ENCODE assay signal across 8 cellular contexts in genomic region chr2:23385351-23385747, GRCh38. TPM values are rescaled to one million over a fixed set of nuclear protein-coding genes. Genes with fewer than 3 reads are reported as not detected.
DNase-seq lines count a peak whose midpoint lies in the region; ATAC-seq, FAIRE-seq and TF ChIP-seq lines count a peak whose summit lies in the region.

No MANE protein-coding gene starts in this region.

- no peaks in the 10 kb centered on the region for H3K79me1 ChIP-seq in H1 (ENCODE audit: low read depth, low read length)

- H2BK120ac ChIP-seq in H1 (replicated peaks; ENCODE audit: low read depth, low read length): no peak overlapping the region

- TF ChIP-seq RAD21 in H1 (IDR thresholded peaks at IDR 0.05 in 1 of 2, conservative IDR thresholded peaks at IDR 0.05 in 1 of 2; ENCODE audit: low read depth in 2 of 2, low read length in 2 of 2): no peak

- H4K8ac ChIP-seq in H1 (ENCODE audit: extremely low read depth, insufficient read depth, low read length): no peak overlapping the region; the same call in 1 of the 2 replicates

- TF ChIP-seq CTCF in RWPE2 (IDR thresholded peaks at IDR 0.05; ENCODE audit: poor library complexity, severe bottlenecking) (no peak), H1 (IDR thresholded peaks at IDR 0.05; ENCODE audit: control extremely low read depth in 1 of 3, insufficient read depth in 1 of 3, low read depth in 1 of 3, low read length in 3 of 3) (no peak), mucosa of descending colon (IDR thresholded peaks at IDR 0.05) (no peak), vagina (IDR thresholded peaks at IDR 0.05) (no peak)

- no peak overlapping the region for H3K23ac ChIP-seq in H1 (ENCODE audit: insufficient read length)

- H3K9me3 ChIP-seq in BLaER1: no peaks in the 10 kb centered on the region
- no peaks in the 10 kb centered on the region for H3K9me3 ChIP-seq in RWPE2 (ENCODE audit: severe bottlenecking)
- H3K9me3 ChIP-seq in H1 (ENCODE audit: insufficient read depth in 2 of 2, low read depth in 1 of 2, low read length in 1 of 2): no peaks in the 10 kb centered on the region
- H3K9me3 ChIP-seq in mucosa of descending colon: no peaks in the 10 kb centered on the region
- H3K9me3 ChIP-seq in vagina: no peaks in the 10 kb centered on the region

- H4K5ac ChIP-seq in H1 (ENCODE audit: insufficient read length, low read depth, low read length): no peak overlapping the region

- ATAC-seq in GM18907 (IDR thresholded peaks at IDR 0.05; ENCODE audit: unreplicated experiment) (peak; percentile 30), HG03064 (IDR thresholded peaks at IDR 0.05; ENCODE audit: low read depth, unreplicated experiment) (peak; percentile 37), RWPE2 (ENCODE audit: low read depth) (peak; percentile 26), mucosa of descending colon (peak; percentile 20)

- H3K18ac ChIP-seq in H1 (ENCODE audit: extremely low read depth, low read length): no peak overlapping the region

- no peak overlapping the region for H2AFZ ChIP-seq in H1 (ENCODE audit: low read length)

- H3K56ac ChIP-seq in H1 (replicated peaks; ENCODE audit: insufficient read length, low read depth, low read length): no peak overlapping the region

- H4K20me1 ChIP-seq in BLaER1 (peaks cover 42% of the 10 kb centered on the region), H1 (replicated peaks in 1 of 2; ENCODE audit: control insufficient read depth in 1 of 2, insufficient read depth in 2 of 2, low read length in 2 of 2) (peaks cover 3 to 6% of the 10 kb centered on the region in 2 experiments)

- no peak overlapping the region for H2BK15ac ChIP-seq in H1 (ENCODE audit: low read length)

- FAIRE-seq in H1 (lab: Jason Lieb, UNC): no peak

- H4K91ac ChIP-seq in H1 (replicated peaks; ENCODE audit: insufficient read length, low read length): no peak overlapping the region

- no peak overlapping the region for H2BK12ac ChIP-seq in H1 (ENCODE audit: low read depth, low read length)

- no peak overlapping the region for H2AK5ac ChIP-seq in H1 (ENCODE audit: low read depth, low read length)

- DNase-seq in RWPE2 (ENCODE audit: low spot score): no peak
- peak in 1 of 2 experiments; percentile 69 for DNase-seq in H1 (ENCODE audit: low read depth in 1 of 2, low spot score in 2 of 2)
- DNase-seq in mucosa of descending colon: peak; percentile 12 to 63 (median 61)
- DNase-seq in vagina (ENCODE audit: extremely low spot score in 2 of 2): peak; percentile 79 to 82
- no peak for DNase-seq in kidney glomerular epithelial cell (lab: John Stamatoyannopoulos, UW)

- WGBS in H1 (ENCODE audit: extremely low coverage in 1 of 2, insufficient coverage in 1 of 2, insufficient read length in 1 of 2, insufficient replicate concordance in 2 of 2, low coverage in 1 of 2, low lambda C conversion rate in 2 of 2, missing lambda C conversion rate in 1 of 2), 2 experiments: 0% methylated on average over 15 of the region's 52 CpGs; no CpG with 5 or more reads in 1 of the 2 experiments

- H3K9ac ChIP-seq in BLaER1: peak overlapping the region; percentile 41; the same call in 1 of the 2 replicates
- H3K9ac ChIP-seq in H1 (replicated peaks in 1 of 4; ENCODE audit: extremely low read depth in 1 of 4, low read depth in 3 of 4, low read length in 3 of 4): no peak overlapping the region; a peak in 1 of 7 replicates

- POLR2A ChIA-PET in H1 (lab: Charles Lee; ENCODE audit: partially characterized antibody): interaction anchor here (1.1 kb wide), 1 partner anchor 31 kb away, joined by 3 read pairs; no protein-coding TSS in a partner anchor

- H3K4me3 ChIP-seq in BLaER1: peak overlapping the region; percentile 73
- peak overlapping the region; percentile 94 for H3K4me3 ChIP-seq in RWPE2 (ENCODE audit: severe bottlenecking)
- H3K4me3 ChIP-seq in H1 (ENCODE audit: extremely low read depth in 1 of 4, insufficient read depth in 2 of 4, low read depth in 3 of 4, low read length in 4 of 4): peak overlapping the region; percentile 23 to 71 (median 37); a peak in 6 of 8 replicates
- H3K4me3 ChIP-seq in mucosa of descending colon: peak overlapping the region; percentile 22
- peak overlapping the region; percentile 77 to 94 for H3K4me3 ChIP-seq in vagina

- H3K4me2 ChIP-seq in BLaER1 (peak overlapping the region; percentile 98), H1 (ENCODE audit: insufficient read depth in 1 of 2, low read depth in 2 of 2, low read length in 2 of 2) (peak overlapping the region; percentile 96 to 100)

- H3K27me3 ChIP-seq in BLaER1: peaks cover 84% of the 10 kb centered on the region
- H3K27me3 ChIP-seq in RWPE2 (ENCODE audit: insufficient read depth, poor library complexity, severe bottlenecking): no peaks in the 10 kb centered on the region
- peaks cover 26 to 58% (median 49%) of the 10 kb centered on the region in 4 experiments for H3K27me3 ChIP-seq in H1 (replicated peaks in 1 of 4; ENCODE audit: control insufficient read depth in 3 of 4, extremely low read depth in 1 of 4, insufficient read depth in 3 of 4, low read length in 3 of 4)
- H3K27me3 ChIP-seq in vagina: no peaks in the 10 kb centered on the region

- no peaks in the 10 kb centered on the region for H3K79me2 ChIP-seq in H1 (ENCODE audit: control insufficient read depth in 1 of 2, insufficient read depth in 2 of 2, low read length in 2 of 2)

- no peak for TF ChIP-seq EP300 in H1 (IDR thresholded peaks at IDR 0.05; ENCODE audit: borderline replicate concordance in 1 of 2, low read depth in 2 of 2, low read length in 2 of 2)

- H2BK5ac ChIP-seq in H1 (ENCODE audit: low read depth, low read length): no peak overlapping the region

- intact Hi-C loops in mucosa of descending colon (cut with DNase I, micrococcal nuclease): no loop called here
- intact Hi-C loops in vagina (cut with DNase I): loop anchor here (5.0 kb wide), 1 partner anchor 232 kb away; no protein-coding TSS in a partner anchor

- H3K4me1 ChIP-seq in BLaER1 (peaks cover 35% of the 10 kb centered on the region), RWPE2 (ENCODE audit: insufficient read depth, poor library complexity, severe bottlenecking) (peaks cover 10% of the 10 kb centered on the region), H1 (replicated peaks in 1 of 4; ENCODE audit: control insufficient read depth in 3 of 4, insufficient read depth in 4 of 4, low read length in 3 of 4) (peaks cover 0 to 10% (median 2%) of the 10 kb centered on the region in 4 experiments; a peak in 4 of 7 replicates), mucosa of descending colon (ENCODE audit: low read depth) (peaks cover 9% of the 10 kb centered on the region), vagina (peaks cover 23% of the 10 kb centered on the region)

- TF ChIP-seq POLR2A in H1 (IDR thresholded peaks at IDR 0.05; ENCODE audit: control extremely low read depth in 1 of 2, low read depth in 2 of 2, low read length in 2 of 2): no peak
- no peak for TF ChIP-seq POLR2A in vagina (IDR thresholded peaks at IDR 0.05)

- peaks cover 15% of the 10 kb centered on the region for H3K23me2 ChIP-seq in H1 (ENCODE audit: low read depth, low read length)

- CTCF ChIA-PET in H1 (lab: Charles Lee; ENCODE audit: partially characterized antibody): no interaction called here

- H3K27ac ChIP-seq in BLaER1 (no peak overlapping the region), RWPE2 (ENCODE audit: poor library complexity, severe bottlenecking) (peak overlapping the region; percentile 23), H1 (ENCODE audit: low read depth, low read length) (no peak overlapping the region), vagina (peak overlapping the region; percentile 70)

- no peak overlapping the region for H3K14ac ChIP-seq in H1 (ENCODE audit: insufficient read length)

- no peak overlapping the region for H3K4ac ChIP-seq in H1 (replicated peaks; ENCODE audit: insufficient read length, low read depth, low read length)

- H3K36me3 ChIP-seq in BLaER1 (no peaks in the 10 kb centered on the region), RWPE2 (ENCODE audit: low read depth) (no peaks in the 10 kb centered on the region), H1 (ENCODE audit: control insufficient read depth in 2 of 4, insufficient read depth in 4 of 4, low read length in 3 of 4) (no peaks in the 10 kb centered on the region; a peak in 1 of 8 replicates), mucosa of descending colon (ENCODE audit: low read depth) (no peaks in the 10 kb centered on the region), vagina (no peaks in the 10 kb centered on the region)

- H2BK20ac ChIP-seq in H1 (ENCODE audit: low read length): no peak overlapping the region

TF ChIP-seq in H1, 55 proteins besides CTCF, POLR2A, EP300 and RAD21:
- TF ChIP-seq E2F6 (IDR thresholded peaks at IDR 0.05): 0 out of 2 replicates have a peak, but pooled peaks have one; percentile 17
- no peak for TF ChIP-seq KDM1A (IDR thresholded peaks at IDR 0.05; ENCODE audit: borderline replicate concordance, low read length)
- 0 out of 2 replicates have a peak, but pooled peaks have one; percentile 26 for TF ChIP-seq TAF1 (IDR thresholded peaks at IDR 0.05; ENCODE audit: low read depth, low read length)

RNA-seq across cellular contexts. Expression of gene KLHL29, which starts 0.4 kb away (rescaled TPM):
- 4.3 and 4.7 TPM in 2 replicates for total RNA-seq in H1 (2021; fragmentation: NEBNext Ultra II Directional; extraction: Animal tissue kit (Norgen Biotek cat#: 25700))
- polyA plus RNA-seq in H1 (2011; rRNA removed): 1.1 and 2.6 TPM in 2 replicates
- polyA plus RNA-seq in H1 (2011; cell fraction: cytosol; rRNA removed): 1.8 TPM
- polyA plus RNA-seq in H1 (2011; cell fraction: nucleus; rRNA removed): 6.5 TPM
- polyA plus RNA-seq in H1 (2012, experiment 1 of 2): 2.1 to 2.4 TPM (median 2.2 TPM) in 4 replicates
- polyA plus RNA-seq in H1 (2012, experiment 2 of 2): 1.4 TPM
- 2.0 TPM for polyA plus RNA-seq in H1 (2013, experiment 1 of 2)
- polyA plus RNA-seq in H1 (2013, experiment 2 of 2): 2.0 TPM
- 1.2 and 1.5 TPM in 2 replicates for polyA minus RNA-seq in H1 (2011; rRNA and poly(A)+ RNA removed)
- 1.8 TPM for polyA minus RNA-seq in H1 (2011; cell fraction: cytosol; rRNA and poly(A)+ RNA removed)
- 5.0 TPM for polyA minus RNA-seq in H1 (2011; cell fraction: nucleus; rRNA and poly(A)+ RNA removed)
- total RNA-seq in mucosa of descending colon (10 to 100 TPM in 1 of 3 donors, 1 to 10 TPM in 2; 2.6 to 13.0 (median 5.5) TPM), vagina (19.4 TPM)

Comparison
In these comparisons a context has a peak if more than half of its experiments do, and no peak if none do; other contexts are left out.
1. H3K27ac ChIP-seq: peak in RWPE2 (single experiment) and vagina (single experiment); none in BLaER1 (single experiment) and H1 (single experiment).
2. H3K4me3 ChIP-seq: peak in every context shown above with its lines; median percentile 94 in RWPE2; 86 in vagina; 73 in BLaER1; 37 in H1; 22 in mucosa of descending colon.
3. DNase-seq: peak in mucosa of descending colon (3 of 3) and vagina (2 of 2); none in RWPE2 (single experiment) and kidney glomerular epithelial cell (single experiment).
4. Peak in every context shown above with its lines, with median percentiles within 50 percentile points of each other: ATAC-seq.